In the genomic region with DNA sequence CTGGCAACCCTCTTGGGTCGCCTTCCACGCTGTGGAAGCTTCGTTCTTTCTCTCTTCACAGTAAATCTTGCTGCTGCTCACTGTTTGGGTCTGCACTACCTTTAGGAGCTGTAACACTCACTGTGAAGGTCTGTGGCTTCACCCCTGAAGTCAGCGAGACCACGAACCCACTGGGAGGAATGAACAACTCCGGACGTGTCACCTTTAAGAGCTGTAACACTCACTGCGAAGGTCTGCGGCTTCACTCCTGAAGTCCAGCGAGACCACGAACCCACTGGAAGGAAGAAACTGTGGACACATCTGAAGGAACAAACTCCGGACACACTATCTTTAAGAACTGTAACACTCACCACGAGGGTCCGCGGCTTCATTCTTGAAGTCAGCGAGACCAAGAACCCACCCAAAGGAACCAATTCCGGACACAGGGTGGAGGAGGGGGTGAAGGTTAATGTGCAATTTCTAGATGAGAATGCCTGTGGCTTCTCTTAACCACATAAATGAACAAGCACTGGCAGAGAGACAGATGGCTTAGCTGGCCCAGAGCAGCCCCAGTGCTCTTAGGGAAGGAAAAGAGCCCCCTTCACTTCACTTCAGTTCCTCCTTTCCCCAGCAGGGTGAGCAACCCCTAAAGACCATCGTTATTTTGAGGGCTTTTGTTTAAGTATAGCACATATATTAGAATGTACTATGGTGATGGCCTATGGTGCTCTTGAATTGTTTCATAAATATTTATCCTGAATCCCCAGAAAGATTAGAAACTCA, we compare ENCODE assay signal across 1 cellular context.
TF ChIP-seq lines count a peak whose summit lies in the region.

No MANE protein-coding gene starts in this region.

TF ChIP-seq in H1, 55 proteins besides CTCF, POLR2A, EP300 and RAD21 (continued from another document):
- TF ChIP-seq PHF8 (conservative IDR thresholded peaks at IDR 0.05; ENCODE audit: low read depth, low read length) (no peak), CREB1 (IDR thresholded peaks at IDR 0.05) (no peak), SRF (IDR thresholded peaks at IDR 0.05; ENCODE audit: low read depth, low read length) (no peak)
